In genomic region chr17:68498479-68499326, GRCh38 we compare ENCODE assay signal across 8 cellular contexts. TPM values are rescaled to one million over a fixed set of nuclear protein-coding genes. Genes with fewer than 3 reads are reported as not detected.
DNase-seq lines count a peak whose midpoint lies in the region; ATAC-seq and TF ChIP-seq lines count a peak whose summit lies in the region.

No MANE protein-coding gene starts in this region.

- no peak overlapping the region for H3K9ac ChIP-seq in endodermal cell (ENCODE audit: extremely low read depth, low read length, poor library complexity, severe bottlenecking)

- H3K27me3 Mint-ChIP-seq in T-helper 1 cell treated with Interleukin-12 subunit alpha and Interleukin-12 subunit beta and Interleukin-4 antibody, amounts not matched to agents 30 μg/mL and 1 μg/mL, for 36 hours (ENCODE audit: low read depth) = peaks cover 3% of the 10 kb centered on the region
- no peaks in the 10 kb centered on the region for H3K27me3 Mint-ChIP-seq in naive B cell
- no peaks in the 10 kb centered on the region for H3K27me3 Mint-ChIP-seq in endodermal cell (ENCODE audit: insufficient read depth)

- no peak overlapping the region for H3K4me3 ChIP-seq in endodermal cell (ENCODE audit: low read length)
- H3K4me3 ChIP-seq in esophagus muscularis mucosa = no peak overlapping the region

- H3K27ac Mint-ChIP-seq in T-helper 1 cell treated with Interleukin-12 subunit alpha and Interleukin-12 subunit beta and Interleukin-4 antibody, amounts not matched to agents 30 μg/mL and 1 μg/mL, for 36 hours = peak overlapping the region; percentile 87
- H3K27ac Mint-ChIP-seq in naive B cell (peak overlapping the region; percentile 83 to 96 (median 92)), endodermal cell (no peak overlapping the region)

- H3K27me3 ChIP-seq in endodermal cell (ENCODE audit: control insufficient read depth, insufficient read depth, low read length, poor library complexity, severe bottlenecking) (no peaks in the 10 kb centered on the region), esophagus muscularis mucosa (peaks cover 0 to 11% (median 0%) of the 10 kb centered on the region in 4 donors)

- TF ChIP-seq CTCF in endodermal cell (conservative IDR thresholded peaks at IDR 0.05) (no peak), esophagus muscularis mucosa (IDR thresholded peaks at IDR 0.05) (no peak)

- ATAC-seq in GM19035 (IDR thresholded peaks at IDR 0.05; ENCODE audit: unreplicated experiment) (peak; percentile 35), HG02938 (IDR thresholded peaks at IDR 0.05; ENCODE audit: unreplicated experiment) (peak; percentile 27), naive B cell (ENCODE audit: low read depth in 2 of 2) (no peak)

- 88 to 93% methylated on average over 3 to 7 of the region's 7 CpGs for WGBS in endodermal cell (ENCODE audit: insufficient coverage in 1 of 2, insufficient read length in 1 of 2), 2 experiments
- 61% methylated on average over 7 of the region's 7 CpGs for WGBS in esophagus muscularis mucosa

- DNase-seq in naive B cell (no peak), endodermal cell (no peak), AG20443 (ENCODE audit: low spot score) (no peak), esophagus muscularis mucosa (ENCODE audit: extremely low spot score) (no peak)
- no peak for DNase-seq in effector CD8-positive, alpha-beta T cell (lab: John Stamatoyannopoulos, UW)

- peaks cover 5% of the 10 kb centered on the region for H3K36me3 Mint-ChIP-seq in T-helper 1 cell treated with Interleukin-12 subunit alpha and Interleukin-12 subunit beta and Interleukin-4 antibody, amounts not matched to agents 30 μg/mL and 1 μg/mL, for 36 hours (ENCODE audit: low read depth)
- no peaks in the 10 kb centered on the region for H3K36me3 Mint-ChIP-seq in naive B cell
- H3K36me3 Mint-ChIP-seq in endodermal cell (ENCODE audit: low read depth) = no peaks in the 10 kb centered on the region

- intact Hi-C loops in esophagus muscularis mucosa (cut with DNase I) = no loop called here

- peak overlapping the region; percentile 15 for H3K4me3 Mint-ChIP-seq in T-helper 1 cell treated with Interleukin-12 subunit alpha and Interleukin-12 subunit beta and Interleukin-4 antibody, amounts not matched to agents 30 μg/mL and 1 μg/mL, for 36 hours
- peak overlapping the region; percentile 12 to 81 (median 67) for H3K4me3 Mint-ChIP-seq in naive B cell
- H3K4me3 Mint-ChIP-seq in endodermal cell = no peak overlapping the region

- no peaks in the 10 kb centered on the region for H3K9me3 ChIP-seq in endodermal cell (ENCODE audit: control insufficient read depth, low read length)
- H3K9me3 ChIP-seq in esophagus muscularis mucosa = no peaks in the 10 kb centered on the region

- no peak for TF ChIP-seq POLR2A in esophagus muscularis mucosa (IDR thresholded peaks at IDR 0.05; ENCODE audit: low read depth)

- H3K4me1 ChIP-seq in endodermal cell (ENCODE audit: control insufficient read depth, insufficient read depth, low read length) (no peaks in the 10 kb centered on the region), esophagus muscularis mucosa (peaks cover under 1 to 8% (median under 1%) of the 10 kb centered on the region in 4 donors)

- H3K4me1 Mint-ChIP-seq in T-helper 1 cell treated with Interleukin-12 subunit alpha and Interleukin-12 subunit beta and Interleukin-4 antibody, amounts not matched to agents 30 μg/mL and 1 μg/mL, for 36 hours (ENCODE audit: low read depth) = peaks cover 26% of the 10 kb centered on the region
- H3K4me1 Mint-ChIP-seq in naive B cell = peaks cover 20 to 28% (median 24%) of the 10 kb centered on the region in 3 donors
- H3K4me1 Mint-ChIP-seq in endodermal cell = no peaks in the 10 kb centered on the region

- H3K27ac ChIP-seq in endodermal cell (ENCODE audit: low read depth, low read length) = no peak overlapping the region
- peak overlapping the region in 2 of 4 donors; percentile 26 to 49 for H3K27ac ChIP-seq in esophagus muscularis mucosa (replicated peaks in 1 of 4)

- TF ChIP-seq EP300 in esophagus muscularis mucosa (IDR thresholded peaks at IDR 0.05) = no peak

- H3K36me3 ChIP-seq in endodermal cell (ENCODE audit: control insufficient read depth, insufficient read depth, low read length) = no peaks in the 10 kb centered on the region
- H3K36me3 ChIP-seq in esophagus muscularis mucosa = no peaks in the 10 kb centered on the region

- H3K9me3 Mint-ChIP-seq in T-helper 1 cell treated with Interleukin-12 subunit alpha and Interleukin-12 subunit beta and Interleukin-4 antibody, amounts not matched to agents 30 μg/mL and 1 μg/mL, for 36 hours = no peaks in the 10 kb centered on the region
- H3K9me3 Mint-ChIP-seq in naive B cell (peaks cover 0 to 4% (median 0%) of the 10 kb centered on the region in 7 donors), endodermal cell (peaks cover 6% of the 10 kb centered on the region)

RNA-seq across cellular contexts. Expression of gene PRKAR1A, which starts 13.5 kb away (rescaled TPM):
- polyA plus RNA-seq in naive B cell (ENCODE audit: low read depth in 6 of 6) = 100 to 1,000 TPM; 183 to 245 (median 212) TPM
- 100 to 1,000 TPM; 194 to 227 TPM for total RNA-seq in endodermal cell
- 131 TPM for polyA plus RNA-seq in endodermal cell (2013, experiment 1 of 2)
- 120 TPM for polyA plus RNA-seq in endodermal cell (2013, experiment 2 of 2)
- 100 to 1,000 TPM; 179 to 311 (median 219) TPM for total RNA-seq in esophagus muscularis mucosa

RNA-seq across cellular contexts. Expression of gene WIPI1, which starts 41.4 kb away (rescaled TPM):
- polyA plus RNA-seq in naive B cell (ENCODE audit: low read depth in 6 of 6) = 1 to 10 TPM in 5 of 6 donors, not detected in 1; 1.4 to 4.6 (median 3.1) TPM
- total RNA-seq in endodermal cell (10 to 100 TPM; 32.0 to 39.5 TPM), esophagus muscularis mucosa (10 to 100 TPM; 27.0 to 59.4 (median 43.5) TPM)
- polyA plus RNA-seq in endodermal cell (2013, experiment 1 of 2) = 21.5 TPM
- 26.3 TPM for polyA plus RNA-seq in endodermal cell (2013, experiment 2 of 2)

Comparison
In these comparisons a context has a peak if more than half of its experiments do, and no peak if none do; other contexts are left out.
1. ATAC-seq: peak in GM19035 (single experiment) and HG02938 (single experiment); none in naive B cell (0 of 2).